1 cellular context compared by ENCODE assay signal in the genomic region with DNA sequence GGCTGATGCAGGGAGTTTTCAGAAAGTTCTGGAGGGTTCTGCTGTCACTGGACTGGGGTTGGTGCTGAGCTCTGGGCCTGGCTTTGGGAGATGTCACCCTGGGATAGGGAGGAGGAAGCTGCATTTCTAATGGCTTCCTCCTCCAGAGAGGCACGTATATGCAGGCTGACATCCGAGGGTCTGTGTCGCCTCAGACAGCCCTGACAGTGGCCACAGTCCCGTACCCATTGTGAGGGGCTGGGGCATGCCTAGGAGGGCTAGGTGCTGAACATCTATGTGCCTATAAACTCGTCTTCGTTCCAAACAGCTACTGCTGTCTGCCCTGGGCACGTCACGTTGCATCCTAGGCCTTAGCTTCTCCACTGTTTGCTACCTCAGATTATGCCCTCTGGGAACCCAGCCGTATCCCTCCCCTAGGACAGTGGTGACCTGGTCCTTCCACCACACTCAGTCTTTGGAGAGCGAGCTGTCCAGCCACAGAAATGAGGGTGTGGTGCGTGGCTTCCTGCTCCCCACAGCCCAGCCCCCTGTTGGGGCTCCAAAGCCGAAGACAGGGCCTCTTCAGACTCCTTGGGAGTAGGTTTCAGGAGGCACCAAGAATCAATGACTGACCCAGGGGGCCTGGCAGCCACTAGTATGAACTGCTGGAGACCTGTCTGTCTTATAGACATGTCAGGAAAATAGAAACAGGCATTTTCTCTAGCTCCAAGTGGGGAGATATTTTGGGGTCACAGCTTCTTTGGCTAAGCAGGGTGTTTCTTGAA.
TF ChIP-seq lines count a peak whose summit lies in the region.

No MANE protein-coding gene starts in this region.

TF ChIP-seq in HepG2, 621 proteins besides CTCF, POLR2A, EP300 and RAD21:
- no peak for TF ChIP-seq NFKBIZ (CRISPR knock-in tag; IDR thresholded peaks at IDR 0.05)
- no peak for TF ChIP-seq NCOA2 (CRISPR knock-in tag; IDR thresholded peaks at IDR 0.05)
- TF ChIP-seq SMAD3 (CRISPR knock-in tag; IDR thresholded peaks at IDR 0.05), result no peak
- no peak for TF ChIP-seq MTA1 (CRISPR knock-in tag; IDR thresholded peaks at IDR 0.05; ENCODE audit: borderline replicate concordance)
- no peak for TF ChIP-seq MED8 (CRISPR knock-in tag; IDR thresholded peaks at IDR 0.05; ENCODE audit: insufficient replicate concordance)
- TF ChIP-seq, protein P1, sequence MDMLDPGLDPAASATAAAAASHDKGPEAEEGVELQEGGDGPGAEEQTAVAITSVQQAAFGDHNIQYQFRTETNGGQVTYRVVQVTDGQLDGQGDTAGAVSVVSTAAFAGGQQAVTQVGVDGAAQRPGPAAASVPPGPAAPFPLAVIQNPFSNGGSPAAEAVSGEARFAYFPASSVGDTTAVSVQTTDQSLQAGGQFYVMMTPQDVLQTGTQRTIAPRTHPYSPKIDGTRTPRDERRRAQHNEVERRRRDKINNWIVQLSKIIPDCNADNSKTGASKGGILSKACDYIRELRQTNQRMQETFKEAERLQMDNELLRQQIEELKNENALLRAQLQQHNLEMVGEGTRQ (IDR thresholded peaks at IDR 0.05; ENCODE audit: low read depth, low read length), result no peak
- TF ChIP-seq, protein P1 (CRISPR knock-in tag; IDR thresholded peaks at IDR 0.05; ENCODE audit: borderline replicate concordance), result no peak
- no peak for TF ChIP-seq RNF2 (conservative IDR thresholded peaks at IDR 0.05; ENCODE audit: low read depth)
- TF ChIP-seq TSC22D2 (CRISPR knock-in tag; IDR thresholded peaks at IDR 0.05; ENCODE audit: borderline replicate concordance), result no peak
- TF ChIP-seq MIER2 (CRISPR knock-in tag; IDR thresholded peaks at IDR 0.05), result no peak
- TF ChIP-seq, protein P2, sequence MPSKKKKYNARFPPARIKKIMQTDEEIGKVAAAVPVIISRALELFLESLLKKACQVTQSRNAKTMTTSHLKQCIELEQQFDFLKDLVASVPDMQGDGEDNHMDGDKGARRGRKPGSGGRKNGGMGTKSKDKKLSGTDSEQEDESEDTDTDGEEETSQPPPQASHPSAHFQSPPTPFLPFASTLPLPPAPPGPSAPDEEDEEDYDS (CRISPR knock-in tag; IDR thresholded peaks at IDR 0.05), result no peak
